9 cellular contexts compared by ENCODE assay signal in genomic region chr21:38830667-38831525, GRCh38. TPM values are rescaled to one million over a fixed set of nuclear protein-coding genes. Genes with fewer than 3 reads are reported as not detected.
A peak's percentile ranks its signal among the peaks of the same experiment; 100 is the strongest.
DNase-seq lines count a peak whose midpoint lies in the region; ATAC-seq, FAIRE-seq and TF ChIP-seq lines count a peak whose summit lies in the region.
"Had no signal": no experiment of that assay in that cellular context is flagged by ENCODE, and none has a peak within 500 bp of the region (broad histone marks: within the 10 kb centered on the region; RNA-seq: fewer than 3 reads in every experiment).

No MANE protein-coding gene starts in this region.

- no peaks in the 10 kb centered on the region for H3K36me3 Mint-ChIP-seq in T-helper 2 cell treated with Interferon-gamma antibody and Interleukin-4, amounts not matched to agents 5 μg/mL and 100 μg/mL, for 36 hours (ENCODE audit: low read depth)
- peaks cover under 1% of the 10 kb centered on the region for H3K36me3 Mint-ChIP-seq in activated naive CD8-positive, alpha-beta T cell treated with anti-CD3 and anti-CD28 coated beads for 36 hours

- no peak for TF ChIP-seq POLR2A in erythroblast (IDR thresholded peaks at IDR 0.05; ENCODE audit: low read length)

- no peaks in the 10 kb centered on the region for H3K79me2 ChIP-seq in osteoblast (ENCODE audit: insufficient read depth, low read length)

- no peak overlapping the region for H3K4me3 ChIP-seq in subcutaneous abdominal adipose tissue (ENCODE audit: low read depth in 1 of 5, low read length in 5 of 5)
- H3K4me3 ChIP-seq in osteoblast (ENCODE audit: insufficient read depth, low read length), result no peak overlapping the region

- peak overlapping the region in 2 of 5 donors; percentile 0 to 62 for H3K9ac ChIP-seq in subcutaneous abdominal adipose tissue (ENCODE audit: low read length in 5 of 5)

- H3K27ac Mint-ChIP-seq in T-helper 2 cell treated with Interferon-gamma antibody and Interleukin-4, amounts not matched to agents 5 μg/mL and 100 μg/mL, for 36 hours, result peak overlapping the region; percentile 22
- H3K27ac Mint-ChIP-seq in activated naive CD8-positive, alpha-beta T cell treated with anti-CD3 and anti-CD28 coated beads for 36 hours, result peak overlapping the region; percentile 51

- no peaks in the 10 kb centered on the region for H3K27me3 Mint-ChIP-seq in T-helper 2 cell treated with Interferon-gamma antibody and Interleukin-4, amounts not matched to agents 5 μg/mL and 100 μg/mL, for 36 hours (ENCODE audit: low read depth)
- peaks cover 7% of the 10 kb centered on the region for H3K27me3 Mint-ChIP-seq in activated naive CD8-positive, alpha-beta T cell treated with anti-CD3 and anti-CD28 coated beads for 36 hours

- no peak for DNase-seq in T-helper 2 cell treated with Interferon-gamma antibody and Interleukin-4, amounts not matched to agents 5 μg/mL and 100 μg/mL, for 36 hours (ENCODE audit: low spot score)
- DNase-seq in T-helper 2 cell (no peak), erythroblast (lab: John Stamatoyannopoulos, UW) (no peak), osteoblast (ENCODE audit: insufficient read length, low spot score, missing footprints) (no peak), urothelium cell line (ENCODE audit: low spot score) (no peak)
- no peak for DNase-seq in activated naive CD8-positive, alpha-beta T cell treated with anti-CD3 and anti-CD28 coated beads for 36 hours
- DNase-seq: ACHN had no signal

- H3K36me3 ChIP-seq in subcutaneous abdominal adipose tissue (ENCODE audit: control insufficient read depth in 5 of 5, insufficient read depth in 5 of 5, low read length in 5 of 5) (no peaks in the 10 kb centered on the region), osteoblast (ENCODE audit: insufficient read depth, low read length) (no peaks in the 10 kb centered on the region)

- peaks cover 7% of the 10 kb centered on the region for H3K9me3 Mint-ChIP-seq in T-helper 2 cell treated with Interferon-gamma antibody and Interleukin-4, amounts not matched to agents 5 μg/mL and 100 μg/mL, for 36 hours
- H3K9me3 Mint-ChIP-seq in activated naive CD8-positive, alpha-beta T cell treated with anti-CD3 and anti-CD28 coated beads for 36 hours, result no peaks in the 10 kb centered on the region

- no peak for FAIRE-seq in urothelium cell line (lab: Jason Lieb, UNC)

- peak overlapping the region; percentile 18 for H3K4me3 Mint-ChIP-seq in T-helper 2 cell treated with Interferon-gamma antibody and Interleukin-4, amounts not matched to agents 5 μg/mL and 100 μg/mL, for 36 hours
- H3K4me3 Mint-ChIP-seq in activated naive CD8-positive, alpha-beta T cell treated with anti-CD3 and anti-CD28 coated beads for 36 hours, result no peak overlapping the region

- H4K20me1 ChIP-seq in osteoblast (ENCODE audit: insufficient read depth, low read length), result no peaks in the 10 kb centered on the region

- peak; percentile 67 for ATAC-seq in HG02981 (IDR thresholded peaks at IDR 0.05; ENCODE audit: unreplicated experiment)

- no peak overlapping the region for H3K4me2 ChIP-seq in osteoblast (ENCODE audit: insufficient read depth, low read length)

- no peak overlapping the region for H2AFZ ChIP-seq in osteoblast (ENCODE audit: low read length)

- peaks cover 10 to 13% (median 12%) of the 10 kb centered on the region in 5 donors for H3K4me1 ChIP-seq in subcutaneous abdominal adipose tissue (ENCODE audit: control insufficient read depth in 5 of 5, insufficient read depth in 5 of 5, low read length in 5 of 5)
- H3K4me1 ChIP-seq in osteoblast (ENCODE audit: insufficient read depth, low read length), result peaks cover 10% of the 10 kb centered on the region

- H3K9me3 ChIP-seq in subcutaneous abdominal adipose tissue (ENCODE audit: control insufficient read depth in 5 of 5, low read length in 5 of 5) (no peaks in the 10 kb centered on the region), osteoblast (ENCODE audit: low read depth, low read length) (peaks cover 2% of the 10 kb centered on the region)

- H3K27me3 ChIP-seq in subcutaneous abdominal adipose tissue (ENCODE audit: control insufficient read depth in 5 of 5, insufficient read depth in 4 of 5, low read length in 5 of 5) (no peaks in the 10 kb centered on the region), osteoblast (ENCODE audit: insufficient read depth, low read length) (no peaks in the 10 kb centered on the region)

- TF ChIP-seq CTCF in osteoblast (IDR thresholded peaks at IDR 0.05; ENCODE audit: extremely low read depth, low read depth, low read length), result no peak

- H3K27ac ChIP-seq in subcutaneous abdominal adipose tissue (ENCODE audit: low read depth, low read length) (peak overlapping the region; percentile 67), osteoblast (ENCODE audit: low read depth, low read length) (no peak overlapping the region)

- peaks cover 22% of the 10 kb centered on the region for H3K4me1 Mint-ChIP-seq in T-helper 2 cell treated with Interferon-gamma antibody and Interleukin-4, amounts not matched to agents 5 μg/mL and 100 μg/mL, for 36 hours (ENCODE audit: low read depth)
- peaks cover 12% of the 10 kb centered on the region for H3K4me1 Mint-ChIP-seq in activated naive CD8-positive, alpha-beta T cell treated with anti-CD3 and anti-CD28 coated beads for 36 hours

RNA-seq across cellular contexts. Expression of gene ETS2, which starts 25.2 kb away (rescaled TPM):
- 10 to 100 TPM; 28.7 to 30.3 TPM for total RNA-seq in activated naive CD8-positive, alpha-beta T cell treated with anti-CD3 and anti-CD28 coated beads for 36 hours
- total RNA-seq in osteoblast, result 2.7 and 4.0 TPM in 2 replicates
